ENCODE assay signal across 8 cellular contexts in genomic region chr17:39925282-39926134, GRCh38. TPM values are rescaled to one million over a fixed set of nuclear protein-coding genes. Genes with fewer than 3 reads are reported as not detected.
DNase-seq lines count a peak whose midpoint lies in the region; ATAC-seq and TF ChIP-seq lines count a peak whose summit lies in the region.
"Had no signal": no experiment of that assay in that cellular context is flagged by ENCODE, and none has a peak within 500 bp of the region (broad histone marks: within the 10 kb centered on the region; RNA-seq: fewer than 3 reads in every experiment).

No MANE protein-coding gene starts in this region.

- H3K9me3 Mint-ChIP-seq in glutamatergic neuron (ENCODE audit: unreplicated experiment): peaks cover 6% of the 10 kb centered on the region

- H3K9me3 ChIP-seq in BE2C: no peaks in the 10 kb centered on the region

- no peak for TF ChIP-seq POLR2A in GM18505 (IDR thresholded peaks at IDR 0.05; ENCODE audit: borderline replicate concordance, extremely low read depth, insufficient read depth, insufficient read length)

- peaks cover 20% of the 10 kb centered on the region for H3K4me1 ChIP-seq in BE2C

- peak overlapping the region; percentile 89 for H3K4me3 Mint-ChIP-seq in glutamatergic neuron (ENCODE audit: unreplicated experiment)

- no peak for ATAC-seq in GM18505 (IDR thresholded peaks at IDR 0.05; ENCODE audit: unreplicated experiment)

- H3K36me3 ChIP-seq in BE2C: peaks cover 18% of the 10 kb centered on the region

- DNase-seq in BE2C (peak; percentile 51), NCI-H524 treated with DMSO at 0.1 percent for 48 hours (lab: John Stamatoyannopoulos, UW) (peak; percentile 9), glutamatergic neuron (peak; percentile 48), GM10266 (ENCODE audit: extremely low spot score) (no peak), cerebellar cortex (ENCODE audit: low spot score) (no peak)
- DNase-seq: foreskin melanocyte had no signal

- H3K4me3 ChIP-seq in BE2C (ENCODE audit: low read depth, low read length): peak overlapping the region; percentile 7; the same call in 1 of the 2 replicates

- H3K27me3 Mint-ChIP-seq in glutamatergic neuron (ENCODE audit: unreplicated experiment): peaks cover 6% of the 10 kb centered on the region

- no peaks in the 10 kb centered on the region for H3K36me3 Mint-ChIP-seq in glutamatergic neuron (ENCODE audit: unreplicated experiment)

- TF ChIP-seq CTCF in BE2C (IDR thresholded peaks at IDR 0.05; ENCODE audit: low read depth, low read length): no peak
- no peak for TF ChIP-seq CTCF in glutamatergic neuron (IDR thresholded peaks at IDR 0.05; ENCODE audit: partially characterized antibody, unreplicated experiment)
- TF ChIP-seq CTCF in GM10266 (IDR thresholded peaks at IDR 0.05; ENCODE audit: control insufficient read depth, insufficient read depth, low read depth, missing control alignments): no peak

- peak overlapping the region; percentile 89 for H3K27ac Mint-ChIP-seq in glutamatergic neuron (ENCODE audit: unreplicated experiment)

- H3K4me1 Mint-ChIP-seq in glutamatergic neuron (ENCODE audit: low read depth, unreplicated experiment): peaks cover 35% of the 10 kb centered on the region

- no peaks in the 10 kb centered on the region for H3K27me3 ChIP-seq in BE2C

RNA-seq across cellular contexts. Expression of gene ORMDL3, which starts 1.9 kb away (rescaled TPM):
- polyA plus RNA-seq in BE2C (2012; ENCODE audit: insufficient read depth, insufficient read length, low read depth): 63.1 TPM
- total RNA-seq in glutamatergic neuron (ENCODE audit: unreplicated experiment): 70.9 TPM

RNA-seq across cellular contexts. Expression of gene LRRC3C, which starts 2.0 kb away (rescaled TPM):
- not detected for polyA plus RNA-seq in BE2C (2012; ENCODE audit: insufficient read depth, insufficient read length, low read depth)
- total RNA-seq in glutamatergic neuron (ENCODE audit: unreplicated experiment): not detected
- total RNA-seq: T-helper 2 cell treated with Interferon-gamma antibody and Interleukin-4, amounts not matched to agents 100 ng/mL and 5 ng/mL, for 36 hours had no signal

RNA-seq across cellular contexts. Expression of gene GSDMB, which starts 7.1 kb away (rescaled TPM):
- 3.9 TPM for polyA plus RNA-seq in BE2C (2012; ENCODE audit: insufficient read depth, insufficient read length, low read depth)
- total RNA-seq in glutamatergic neuron (ENCODE audit: unreplicated experiment): 28.5 TPM

RNA-seq across cellular contexts. Expression of gene GSDMA, which starts 37.3 kb away (rescaled TPM):
- polyA plus RNA-seq in BE2C (2012; ENCODE audit: insufficient read depth, insufficient read length, low read depth): not detected
- total RNA-seq in glutamatergic neuron (ENCODE audit: unreplicated experiment): not detected

RNA-seq across cellular contexts. Expression of gene PSMD3, which starts 55.1 kb away (rescaled TPM):
- polyA plus RNA-seq in BE2C (2012; ENCODE audit: insufficient read depth, insufficient read length, low read depth): 357 TPM
- total RNA-seq in glutamatergic neuron (ENCODE audit: unreplicated experiment): 113 TPM

Comparison
In these comparisons a context has a peak if more than half of its experiments do, and no peak if none do; other contexts are left out.
1. DNase-seq: peak in BE2C (single experiment), NCI-H524 treated with DMSO at 0.1 percent for 48 hours (single experiment) and glutamatergic neuron (single experiment); none in GM10266 (single experiment) and cerebellar cortex (single experiment).